In the genomic region with DNA sequence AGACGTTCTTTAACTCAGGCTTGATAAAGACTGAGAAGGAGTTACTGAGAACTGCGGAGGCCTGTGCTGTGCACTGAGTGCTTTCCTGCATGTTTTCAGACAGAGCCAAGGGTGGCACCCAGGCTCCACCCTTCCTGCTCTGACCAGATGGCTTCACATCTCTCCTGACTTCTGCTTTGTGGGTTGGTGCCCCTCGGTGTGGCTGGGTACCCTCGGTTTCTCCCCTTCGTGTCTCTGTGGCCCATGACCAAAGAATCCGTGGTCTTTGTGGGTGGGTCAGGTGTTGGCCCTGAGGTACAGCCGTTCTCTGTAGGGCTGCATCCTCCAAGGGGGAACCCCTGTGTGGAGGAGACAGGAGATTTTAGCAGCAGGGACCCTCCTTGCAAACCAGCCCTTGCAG, we compare ENCODE assay signal across 2 cellular contexts.
TF ChIP-seq lines count a peak whose summit lies in the region.

No MANE protein-coding gene starts in this region.

TF ChIP-seq in HCT116, 20 proteins besides CTCF, POLR2A, EP300 and RAD21:
- TF ChIP-seq JUND (IDR thresholded peaks at IDR 0.05) (no peak), CEBPB (IDR thresholded peaks at IDR 0.05; ENCODE audit: low read depth) (no peak), SRF (IDR thresholded peaks at IDR 0.05; ENCODE audit: low read depth) (no peak), ZNF274 (IDR thresholded peaks at IDR 0.05; ENCODE audit: low read depth, low read length) (no peak), EZH2 (IDR thresholded peaks at IDR 0.05) (no peak), POLR2AphosphoS5 (IDR thresholded peaks at IDR 0.05; ENCODE audit: low read depth, low read length) (no peak), FOSL1 (IDR thresholded peaks at IDR 0.05; ENCODE audit: low read depth) (no peak), SP1 (IDR thresholded peaks at IDR 0.05; ENCODE audit: low read depth) (no peak), EGR1 (IDR thresholded peaks at IDR 0.05; ENCODE audit: low read depth) (no peak), ELF1 (IDR thresholded peaks at IDR 0.05; ENCODE audit: borderline replicate concordance, low read depth) (no peak), EZH2phosphoT487 (IDR thresholded peaks at IDR 0.05; ENCODE audit: borderline replicate concordance) (no peak)
- TF ChIP-seq, protein P1, sequence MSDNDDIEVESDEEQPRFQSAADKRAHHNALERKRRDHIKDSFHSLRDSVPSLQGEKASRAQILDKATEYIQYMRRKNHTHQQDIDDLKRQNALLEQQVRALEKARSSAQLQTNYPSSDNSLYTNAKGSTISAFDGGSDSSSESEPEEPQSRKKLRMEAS (IDR thresholded peaks at IDR 0.05): no peak
- TF ChIP-seq, protein P2, sequence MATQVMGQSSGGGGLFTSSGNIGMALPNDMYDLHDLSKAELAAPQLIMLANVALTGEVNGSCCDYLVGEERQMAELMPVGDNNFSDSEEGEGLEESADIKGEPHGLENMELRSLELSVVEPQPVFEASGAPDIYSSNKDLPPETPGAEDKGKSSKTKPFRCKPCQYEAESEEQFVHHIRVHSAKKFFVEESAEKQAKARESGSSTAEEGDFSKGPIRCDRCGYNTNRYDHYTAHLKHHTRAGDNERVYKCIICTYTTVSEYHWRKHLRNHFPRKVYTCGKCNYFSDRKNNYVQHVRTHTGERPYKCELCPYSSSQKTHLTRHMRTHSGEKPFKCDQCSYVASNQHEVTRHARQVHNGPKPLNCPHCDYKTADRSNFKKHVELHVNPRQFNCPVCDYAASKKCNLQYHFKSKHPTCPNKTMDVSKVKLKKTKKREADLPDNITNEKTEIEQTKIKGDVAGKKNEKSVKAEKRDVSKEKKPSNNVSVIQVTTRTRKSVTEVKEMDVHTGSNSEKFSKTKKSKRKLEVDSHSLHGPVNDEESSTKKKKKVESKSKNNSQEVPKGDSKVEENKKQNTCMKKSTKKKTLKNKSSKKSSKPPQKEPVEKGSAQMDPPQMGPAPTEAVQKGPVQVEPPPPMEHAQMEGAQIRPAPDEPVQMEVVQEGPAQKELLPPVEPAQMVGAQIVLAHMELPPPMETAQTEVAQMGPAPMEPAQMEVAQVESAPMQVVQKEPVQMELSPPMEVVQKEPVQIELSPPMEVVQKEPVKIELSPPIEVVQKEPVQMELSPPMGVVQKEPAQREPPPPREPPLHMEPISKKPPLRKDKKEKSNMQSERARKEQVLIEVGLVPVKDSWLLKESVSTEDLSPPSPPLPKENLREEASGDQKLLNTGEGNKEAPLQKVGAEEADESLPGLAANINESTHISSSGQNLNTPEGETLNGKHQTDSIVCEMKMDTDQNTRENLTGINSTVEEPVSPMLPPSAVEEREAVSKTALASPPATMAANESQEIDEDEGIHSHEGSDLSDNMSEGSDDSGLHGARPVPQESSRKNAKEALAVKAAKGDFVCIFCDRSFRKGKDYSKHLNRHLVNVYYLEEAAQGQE (IDR thresholded peaks at IDR 0.05; ENCODE audit: low read depth): no peak
- TF ChIP-seq, protein P3, sequence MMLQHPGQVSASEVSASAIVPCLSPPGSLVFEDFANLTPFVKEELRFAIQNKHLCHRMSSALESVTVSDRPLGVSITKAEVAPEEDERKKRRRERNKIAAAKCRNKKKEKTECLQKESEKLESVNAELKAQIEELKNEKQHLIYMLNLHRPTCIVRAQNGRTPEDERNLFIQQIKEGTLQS (IDR thresholded peaks at IDR 0.05): no peak

TF ChIP-seq in H1, 55 proteins besides CTCF, POLR2A, EP300 and RAD21:
- TF ChIP-seq RBBP5 (IDR thresholded peaks at IDR 0.05; ENCODE audit: borderline replicate concordance, low read depth, low read length) (no peak), ASH2L (IDR thresholded peaks at IDR 0.05; ENCODE audit: low read length) (no peak), KDM5A (IDR thresholded peaks at IDR 0.05; ENCODE audit: low read length) (no peak), CBX5 (IDR thresholded peaks at IDR 0.05; ENCODE audit: low read depth, low read length) (no peak), SUZ12 (IDR thresholded peaks at IDR 0.05; ENCODE audit: low read length) (no peak), CREB1 (IDR thresholded peaks at IDR 0.05) (no peak), BACH1 (IDR thresholded peaks at IDR 0.05; ENCODE audit: low read length) (no peak), MAFK (IDR thresholded peaks at IDR 0.05; ENCODE audit: low read depth, low read length) (no peak), SRF (IDR thresholded peaks at IDR 0.05; ENCODE audit: low read depth, low read length) (no peak)
- TF ChIP-seq, protein P4, sequence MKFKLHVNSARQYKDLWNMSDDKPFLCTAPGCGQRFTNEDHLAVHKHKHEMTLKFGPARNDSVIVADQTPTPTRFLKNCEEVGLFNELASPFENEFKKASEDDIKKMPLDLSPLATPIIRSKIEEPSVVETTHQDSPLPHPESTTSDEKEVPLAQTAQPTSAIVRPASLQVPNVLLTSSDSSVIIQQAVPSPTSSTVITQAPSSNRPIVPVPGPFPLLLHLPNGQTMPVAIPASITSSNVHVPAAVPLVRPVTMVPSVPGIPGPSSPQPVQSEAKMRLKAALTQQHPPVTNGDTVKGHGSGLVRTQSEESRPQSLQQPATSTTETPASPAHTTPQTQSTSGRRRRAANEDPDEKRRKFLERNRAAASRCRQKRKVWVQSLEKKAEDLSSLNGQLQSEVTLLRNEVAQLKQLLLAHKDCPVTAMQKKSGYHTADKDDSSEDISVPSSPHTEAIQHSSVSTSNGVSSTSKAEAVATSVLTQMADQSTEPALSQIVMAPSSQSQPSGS (IDR thresholded peaks at IDR 0.05; ENCODE audit: low read length): no peak
- TF ChIP-seq, protein P5, sequence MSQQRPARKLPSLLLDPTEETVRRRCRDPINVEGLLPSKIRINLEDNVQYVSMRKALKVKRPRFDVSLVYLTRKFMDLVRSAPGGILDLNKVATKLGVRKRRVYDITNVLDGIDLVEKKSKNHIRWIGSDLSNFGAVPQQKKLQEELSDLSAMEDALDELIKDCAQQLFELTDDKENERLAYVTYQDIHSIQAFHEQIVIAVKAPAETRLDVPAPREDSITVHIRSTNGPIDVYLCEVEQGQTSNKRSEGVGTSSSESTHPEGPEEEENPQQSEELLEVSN (IDR thresholded peaks at IDR 0.05): no peak
